In the genomic region with DNA sequence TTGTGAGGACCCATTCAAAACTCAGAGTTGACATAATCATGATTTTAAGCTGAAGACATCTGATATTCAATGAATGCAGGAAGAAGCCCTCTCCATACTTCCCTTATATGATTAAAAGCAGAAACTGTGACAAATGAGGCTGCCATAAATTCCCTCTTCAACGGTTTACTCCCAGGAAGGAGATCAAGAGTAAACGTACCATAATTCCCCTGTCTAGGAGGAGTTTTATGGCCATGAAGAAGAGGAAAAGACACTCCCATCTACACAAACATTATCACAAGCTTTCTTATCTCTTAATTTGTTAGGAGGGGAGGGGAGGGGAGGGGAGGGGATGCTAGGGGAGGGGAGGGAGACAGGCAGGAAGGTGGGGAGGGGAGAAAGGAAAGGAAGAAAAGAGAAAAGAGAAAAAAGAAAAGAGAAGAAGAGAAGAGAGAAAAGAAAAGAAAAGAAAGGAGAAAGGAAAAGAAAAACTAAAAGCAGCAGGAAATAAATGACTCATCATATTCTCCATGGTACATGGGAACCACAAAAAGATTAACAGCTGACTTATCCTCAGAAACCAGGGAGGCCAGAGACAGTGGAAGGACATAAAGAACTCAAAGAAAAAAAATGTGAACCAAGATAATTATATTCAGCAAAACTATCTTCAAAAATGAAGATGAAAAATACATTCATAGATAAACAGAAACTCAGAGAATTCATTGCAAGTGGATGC, we compare ENCODE assay signal across 16 cellular contexts.
A peak's percentile ranks its signal among the peaks of the same experiment; 100 is the strongest.
DNase-seq lines count a peak whose midpoint lies in the region; ATAC-seq, FAIRE-seq and TF ChIP-seq lines count a peak whose summit lies in the region.
"Had no signal": no experiment of that assay in that cellular context is flagged by ENCODE, and none has a peak within 500 bp of the region (broad histone marks: within the 10 kb centered on the region; RNA-seq: fewer than 3 reads in every experiment).

No MANE protein-coding gene starts in this region.

- CTCF ChIA-PET in WTC11 (lab: Charles Lee) = no interaction called here

- no peaks in the 10 kb centered on the region for H3K9me3 ChIP-seq in keratinocyte (ENCODE audit: control insufficient read depth, low read depth, low read length)
- peaks cover 3% of the 10 kb centered on the region for H3K9me3 ChIP-seq in osteoblast (ENCODE audit: low read depth, low read length)

- no peak overlapping the region for H2AFZ ChIP-seq in keratinocyte (ENCODE audit: control insufficient read depth, low read length)
- H2AFZ ChIP-seq in osteoblast (ENCODE audit: low read length) = no peak overlapping the region

- H3K4me3 ChIP-seq in keratinocyte (ENCODE audit: control insufficient read depth in 2 of 3, extremely low read depth in 1 of 3, insufficient read depth in 2 of 3, low read depth in 1 of 3, low read length in 3 of 3) (no peak overlapping the region), osteoblast (ENCODE audit: insufficient read depth, low read length) (no peak overlapping the region)
- H3K4me3 ChIP-seq: BLaER1 treated with 17β-estradiol and CSF1 and Interleukin-3, amounts not matched to agents 10 nM and 100 nM had no signal

- H3K27me3 ChIP-seq in keratinocyte (ENCODE audit: control insufficient read depth, extremely low read depth, insufficient read depth, low read length) (no peaks in the 10 kb centered on the region), osteoblast (ENCODE audit: insufficient read depth, low read length) (no peaks in the 10 kb centered on the region)
- H3K27me3 ChIP-seq: BLaER1 treated with 17β-estradiol and CSF1 and Interleukin-3, amounts not matched to agents 10 nM and 100 nM had no signal

- POLR2A ChIA-PET in WTC11 (lab: Charles Lee) = no interaction called here

- H4K20me1 ChIP-seq in keratinocyte (ENCODE audit: control insufficient read depth, extremely low read depth, insufficient read depth, low read length) (no peaks in the 10 kb centered on the region), osteoblast (ENCODE audit: insufficient read depth, low read length) (peaks cover 7% of the 10 kb centered on the region)

- H3K27me3 Mint-ChIP-seq in WTC11 (ENCODE audit: low read depth) = no peaks in the 10 kb centered on the region

- peaks cover 44% of the 10 kb centered on the region for H3K9me3 Mint-ChIP-seq in WTC11

- H3K4me2 ChIP-seq in keratinocyte (ENCODE audit: control insufficient read depth, extremely low read depth, insufficient read depth, low read depth, low read length) (no peak overlapping the region), osteoblast (ENCODE audit: insufficient read depth, low read length) (no peak overlapping the region)
- H3K4me2 ChIP-seq: BLaER1 treated with 17β-estradiol and CSF1 and Interleukin-3, amounts not matched to agents 10 nM and 100 nM had no signal

- TF ChIP-seq CTCF in WTC11 (IDR thresholded peaks at IDR 0.05) (no peak), keratinocyte (optimal IDR thresholded peaks at IDR 0.05 in 1 of 3, IDR thresholded peaks at IDR 0.05 in 1 of 3, conservative IDR thresholded peaks at IDR 0.05 in 1 of 3; ENCODE audit: extremely low read depth in 1 of 3, insufficient read depth in 2 of 3, low read length in 3 of 3) (no peak), osteoblast (IDR thresholded peaks at IDR 0.05; ENCODE audit: extremely low read depth, low read depth, low read length) (no peak)

- H3K4me1 Mint-ChIP-seq in WTC11 = no peaks in the 10 kb centered on the region

- H3K4me1 ChIP-seq in keratinocyte (ENCODE audit: control insufficient read depth, extremely low read depth, insufficient read depth, low read length) (no peaks in the 10 kb centered on the region), osteoblast (ENCODE audit: insufficient read depth, low read length) (no peaks in the 10 kb centered on the region)

- no peak overlapping the region for H3K9ac ChIP-seq in keratinocyte (ENCODE audit: control insufficient read depth, extremely low read depth, insufficient read depth, low read length)
- H3K9ac ChIP-seq: BLaER1 treated with 17β-estradiol and CSF1 and Interleukin-3, amounts not matched to agents 10 nM and 100 nM had no signal

- dilution Hi-C loops in keratinocyte (cut with MboI; ENCODE audit: extremely low pct_ligation_motif_present, low sequenced_read_pairs) = no loop called here

- H3K4me3 Mint-ChIP-seq in WTC11 = no peak overlapping the region

- ATAC-seq in WTC11 = no peak

- H3K79me2 ChIP-seq in keratinocyte (ENCODE audit: control insufficient read depth, insufficient read depth, low read length) (no peaks in the 10 kb centered on the region), osteoblast (ENCODE audit: insufficient read depth, low read length) (no peaks in the 10 kb centered on the region)

- H3K36me3 ChIP-seq in keratinocyte (ENCODE audit: control insufficient read depth in 2 of 2, extremely low read depth in 1 of 2, insufficient read depth in 2 of 2, low read length in 2 of 2) = no peaks in the 10 kb centered on the region
- no peaks in the 10 kb centered on the region for H3K36me3 ChIP-seq in osteoblast (ENCODE audit: insufficient read depth, low read length)

- H3K27ac ChIP-seq in keratinocyte (ENCODE audit: control insufficient read depth, insufficient read depth, low read length) = no peak overlapping the region
- no peak overlapping the region for H3K27ac ChIP-seq in osteoblast (ENCODE audit: low read depth, low read length)
- H3K27ac ChIP-seq: BLaER1 treated with 17β-estradiol and CSF1 and Interleukin-3, amounts not matched to agents 10 nM and 100 nM had no signal

- FAIRE-seq in keratinocyte (lab: Jason Lieb, UNC) = no peak

- DNase-seq in DMS53 treated with DMSO at 0.1 percent for 48 hours (lab: John Stamatoyannopoulos, UW; ENCODE audit: unreplicated experiment) = peak; percentile 3
- DNase-seq in LHCN-M2 (ENCODE audit: low read depth) = peak; percentile 35
- no peak for DNase-seq in WTC11 (ENCODE audit: low spot score)
- peak; percentile 13 for DNase-seq in keratinocyte (ENCODE audit: low read depth, low spot score)
- no peak for DNase-seq in osteoblast (ENCODE audit: insufficient read length, low spot score, missing footprints)
- DNase-seq in cortex of kidney (lab: John Stamatoyannopoulos, UW) = no peak
- no peak for DNase-seq in NCI-H510A treated with DMSO at 0.1 percent for 48 hours (lab: John Stamatoyannopoulos, UW)
- DNase-seq in activated CD4-positive, CD25-positive, alpha-beta regulatory T cell treated with anti-CD3 and anti-CD28 coated beads, Interleukin-2, amount 50 U/mL, for 72 hours = no peak
- DNase-seq: activated CD8-positive, alpha-beta memory T cell treated with anti-CD3 and anti-CD28 coated beads for 24 hours; activated naive CD4-positive, alpha-beta T cell treated with anti-CD3 and anti-CD28 coated beads, Interleukin-2, amount 50 U/mL, for 16 hours; GOT3; NCI-H1092; NCI-H2227 treated with DMSO at 0.1 percent for 48 hours; stimulated activated CD4-positive, alpha-beta T cell treated with anti-CD3 and anti-CD28 coated beads, Interleukin-2, amount 100 ng/mL, for 48 hours; stimulated activated naive CD4-positive, alpha-beta T cell had no signal

- H3K27ac Mint-ChIP-seq in WTC11 = no peak overlapping the region

- H3K36me3 Mint-ChIP-seq in WTC11 = peaks cover 7% of the 10 kb centered on the region

- no peaks in the 10 kb centered on the region for H3K9me1 ChIP-seq in keratinocyte (ENCODE audit: control insufficient read depth, extremely low read depth, insufficient read depth, low read length)

TF ChIP-seq in WTC11, 78 proteins besides CTCF, POLR2A, EP300 and RAD21:
- TF ChIP-seq ZNF317 (CRISPR knock-in tag; IDR thresholded peaks at IDR 0.05; ENCODE audit: borderline replicate concordance, low read depth) = peak; percentile 84
- TF ChIP-seq ESRRA (CRISPR knock-in tag; IDR thresholded peaks at IDR 0.05; ENCODE audit: borderline replicate concordance) = no peak

Comparison
In these comparisons a context has a peak if more than half of its experiments do, and no peak if none do; other contexts are left out.
1. DNase-seq: peak in DMS53 treated with DMSO at 0.1 percent for 48 hours (single experiment), LHCN-M2 (single experiment) and keratinocyte (single experiment); none in WTC11 (single experiment), osteoblast (single experiment), cortex of kidney (single experiment), NCI-H510A treated with DMSO at 0.1 percent for 48 hours (single experiment) and activated CD4-positive, CD25-positive, alpha-beta regulatory T cell treated with anti-CD3 and anti-CD28 coated beads, Interleukin-2, amount 50 U/mL, for 72 hours (single experiment).